In genomic region chrX:135931644-135932487, GRCh38 we compare ENCODE assay signal across 8 cellular contexts. TPM values are rescaled to one million over a fixed set of nuclear protein-coding genes. Genes with fewer than 3 reads are reported as not detected.
DNase-seq lines count a peak whose midpoint lies in the region; ATAC-seq and TF ChIP-seq lines count a peak whose summit lies in the region.
"Had no signal": no experiment of that assay in that cellular context is flagged by ENCODE, and none has a peak within 500 bp of the region (broad histone marks: within the 10 kb centered on the region; RNA-seq: fewer than 3 reads in every experiment).

No MANE protein-coding gene starts in this region.

- WGBS in spleen, 5 donors: 42 to 58% (median 52%) methylated on average over 18 to 19 of the region's 19 CpGs

- H3K4me1 ChIP-seq in Peyer's patch (no peaks in the 10 kb centered on the region), spleen (no peaks in the 10 kb centered on the region)

- no peaks in the 10 kb centered on the region for H3K27me3 ChIP-seq in Peyer's patch
- H3K27me3 ChIP-seq in spleen (replicated peaks in 1 of 7): no peaks in the 10 kb centered on the region

- H3K36me3 ChIP-seq in Peyer's patch: no peaks in the 10 kb centered on the region
- no peaks in the 10 kb centered on the region for H3K36me3 ChIP-seq in spleen

- DNase-seq in GM03348 (ENCODE audit: low spot score): peak; percentile 22
- peak; percentile 34 to 77 (median 45) for DNase-seq in Peyer's patch
- DNase-seq in activated gamma-delta T cell treated with anti-CD3 and anti-CD28 coated beads, Interleukin-2, amount 50 U/mL, for 16 hours (ENCODE audit: low read depth): peak; percentile 4
- DNase-seq in left ventricle myocardium superior: peak; percentile 48
- DNase-seq in spleen: no peak

- peak; percentile 59 for ATAC-seq in HG02938 (IDR thresholded peaks at IDR 0.05; ENCODE audit: unreplicated experiment)
- peak; percentile 50 for ATAC-seq in left ventricle myocardium superior
- no peak for ATAC-seq in GM18858 (IDR thresholded peaks at IDR 0.05; ENCODE audit: unreplicated experiment)

- H3K4me3 ChIP-seq in Peyer's patch (no peak overlapping the region), spleen (no peak overlapping the region)

- intact Hi-C loops in left ventricle myocardium superior (cut with micrococcal nuclease) (no loop called here), spleen (cut with DNase I; ENCODE audit: low total_unique reads) (no loop called here)

- TF ChIP-seq CTCF in Peyer's patch (IDR thresholded peaks at IDR 0.05) (peak in 5 of 6 experiments; percentile 15 to 59 (median 45)), spleen (IDR thresholded peaks at IDR 0.05 in 8 of 11, conservative IDR thresholded peaks at IDR 0.05 in 3 of 11) (peak in 9 of 11 experiments; percentile 32 to 73 (median 66))

- H3K27ac ChIP-seq in Peyer's patch (no peak overlapping the region), spleen (no peak overlapping the region)

- H3K9me3 ChIP-seq in Peyer's patch: no peaks in the 10 kb centered on the region
- peaks cover 0 to 7% (median 0%) of the 10 kb centered on the region in 8 donors for H3K9me3 ChIP-seq in spleen

- TF ChIP-seq POLR2A in Peyer's patch (IDR thresholded peaks at IDR 0.05): no peak
- TF ChIP-seq POLR2A in spleen (IDR thresholded peaks at IDR 0.05): no peak

RNA-seq across cellular contexts. Expression of gene SAGE1, which starts 38.4 kb away (rescaled TPM):
- not detected for total RNA-seq in Peyer's patch
- not detected for total RNA-seq in left ventricle myocardium superior
- total RNA-seq in spleen: not detected
- polyA plus RNA-seq in spleen: under 1 TPM in 1 of 3 donors, not detected in 2; 0.02 TPM
- total RNA-seq: urinary bladder had no signal
- polyA plus RNA-seq: urinary bladder had no signal

RNA-seq across cellular contexts. Expression of gene CT45A10, which starts 38.6 kb away (rescaled TPM):
- not detected for total RNA-seq in Peyer's patch
- not detected for total RNA-seq in left ventricle myocardium superior
- total RNA-seq in spleen: not detected
- not detected for polyA plus RNA-seq in spleen
- total RNA-seq: urinary bladder had no signal
- polyA plus RNA-seq: urinary bladder had no signal

RNA-seq across cellular contexts. Expression of gene MMGT1, which starts 41.9 kb away (rescaled TPM):
- total RNA-seq in Peyer's patch (10 to 100 TPM in 3 of 4 donors, 1 to 10 TPM in 1; 9.9 to 21.5 (median 13.5) TPM), left ventricle myocardium superior (24.7 TPM), spleen (10 to 100 TPM; 16.5 to 25.7 (median 20.6) TPM)
- 1 to 10 TPM; 2.5 to 5.2 (median 3.8) TPM for polyA plus RNA-seq in spleen

RNA-seq across cellular contexts. Expression of gene SLC9A6, which starts 53.4 kb away (rescaled TPM):
- 10 to 100 TPM in 3 of 4 donors, 1 to 10 TPM in 1; 9.9 to 28.7 (median 17.3) TPM for total RNA-seq in Peyer's patch
- total RNA-seq in left ventricle myocardium superior: 17.3 TPM
- total RNA-seq in spleen: 10 to 100 TPM; 10.5 to 19.9 (median 14.2) TPM
- 1 to 10 TPM; 6.2 to 6.8 (median 6.6) TPM for polyA plus RNA-seq in spleen
